In genomic region chr11:6455070-6455469, GRCh38 we compare ENCODE assay signal across 14 cellular contexts.
"Had no signal": no experiment of that assay in that cellular context is flagged by ENCODE, and none has a peak within 500 bp of the region (broad histone marks: within the 10 kb centered on the region; RNA-seq: fewer than 3 reads in every experiment).

No MANE protein-coding gene starts in this region.

- DNase-seq: activated CD4-positive, alpha-beta memory T cell treated with anti-CD3 and anti-CD28 coated beads for 36 hours; activated gamma-delta T cell; activated naive CD8-positive, alpha-beta T cell treated with anti-CD3 and anti-CD28 coated beads, Interleukin-2, amount 10 ng/mL, durations not matched to agents 7 days and 5 days; activated T-cell treated with anti-CD3 and anti-CD28 coated beads, Interleukin-2, amount 50 U/mL, for 48 hours; aorta; foreskin melanocyte; islet precursor cell; left ventricle myocardium inferior; mesenchymal stem cell; stimulated activated CD4-positive, alpha-beta T cell treated with anti-CD3 and anti-CD28 coated beads, Interleukin-4, amount 100 ng/mL, for 1 hour; stimulated activated CD8-positive, alpha-beta memory T cell treated with anti-CD3 and anti-CD28 coated beads, Interleukin-4, amount 100 ng/mL, for 48 hours; stimulated activated naive CD8-positive, alpha-beta T cell treated with anti-CD3 and anti-CD28 coated beads, Interleukin-15, Interleukin-2, amounts not matched to agents 100 U/mL and 50 U/mL, for 24 hours; upper lobe of right lung had no signal

- H3K27ac ChIP-seq: left ventricle myocardium inferior, upper lobe of right lung had no signal

- H3K27ac Mint-ChIP-seq: activated CD4-positive, alpha-beta memory T cell treated with anti-CD3 and anti-CD28 coated beads for 36 hours; activated naive CD8-positive, alpha-beta T cell treated with anti-CD3 and anti-CD28 coated beads, Interleukin-2, amount 10 ng/mL, durations not matched to agents 7 days and 5 days; T-helper 2 cell treated with Interferon-gamma antibody and Interleukin-4, amounts not matched to agents 5 μg/mL and 100 μg/mL, for 36 hours had no signal

- H3K27me3 Mint-ChIP-seq: activated CD4-positive, alpha-beta memory T cell treated with anti-CD3 and anti-CD28 coated beads for 36 hours; activated naive CD8-positive, alpha-beta T cell treated with anti-CD3 and anti-CD28 coated beads, Interleukin-2, amount 10 ng/mL, durations not matched to agents 7 days and 5 days had no signal

- H3K4me3 Mint-ChIP-seq: activated CD4-positive, alpha-beta memory T cell treated with anti-CD3 and anti-CD28 coated beads for 36 hours; activated naive CD8-positive, alpha-beta T cell treated with anti-CD3 and anti-CD28 coated beads, Interleukin-2, amount 10 ng/mL, durations not matched to agents 7 days and 5 days; T-helper 2 cell treated with Interferon-gamma antibody and Interleukin-4, amounts not matched to agents 5 μg/mL and 100 μg/mL, for 36 hours had no signal

- H3K4me1 Mint-ChIP-seq: activated naive CD8-positive, alpha-beta T cell treated with anti-CD3 and anti-CD28 coated beads, Interleukin-2, amount 10 ng/mL, durations not matched to agents 7 days and 5 days had no signal

- H3K36me3 Mint-ChIP-seq: activated naive CD8-positive, alpha-beta T cell treated with anti-CD3 and anti-CD28 coated beads, Interleukin-2, amount 10 ng/mL, durations not matched to agents 7 days and 5 days had no signal

- H3K9me3 Mint-ChIP-seq: activated CD4-positive, alpha-beta memory T cell treated with anti-CD3 and anti-CD28 coated beads for 36 hours; activated naive CD8-positive, alpha-beta T cell treated with anti-CD3 and anti-CD28 coated beads, Interleukin-2, amount 10 ng/mL, durations not matched to agents 7 days and 5 days; T-helper 2 cell treated with Interferon-gamma antibody and Interleukin-4, amounts not matched to agents 5 μg/mL and 100 μg/mL, for 36 hours had no signal
